1 cellular context compared by ENCODE assay signal in the genomic region with DNA sequence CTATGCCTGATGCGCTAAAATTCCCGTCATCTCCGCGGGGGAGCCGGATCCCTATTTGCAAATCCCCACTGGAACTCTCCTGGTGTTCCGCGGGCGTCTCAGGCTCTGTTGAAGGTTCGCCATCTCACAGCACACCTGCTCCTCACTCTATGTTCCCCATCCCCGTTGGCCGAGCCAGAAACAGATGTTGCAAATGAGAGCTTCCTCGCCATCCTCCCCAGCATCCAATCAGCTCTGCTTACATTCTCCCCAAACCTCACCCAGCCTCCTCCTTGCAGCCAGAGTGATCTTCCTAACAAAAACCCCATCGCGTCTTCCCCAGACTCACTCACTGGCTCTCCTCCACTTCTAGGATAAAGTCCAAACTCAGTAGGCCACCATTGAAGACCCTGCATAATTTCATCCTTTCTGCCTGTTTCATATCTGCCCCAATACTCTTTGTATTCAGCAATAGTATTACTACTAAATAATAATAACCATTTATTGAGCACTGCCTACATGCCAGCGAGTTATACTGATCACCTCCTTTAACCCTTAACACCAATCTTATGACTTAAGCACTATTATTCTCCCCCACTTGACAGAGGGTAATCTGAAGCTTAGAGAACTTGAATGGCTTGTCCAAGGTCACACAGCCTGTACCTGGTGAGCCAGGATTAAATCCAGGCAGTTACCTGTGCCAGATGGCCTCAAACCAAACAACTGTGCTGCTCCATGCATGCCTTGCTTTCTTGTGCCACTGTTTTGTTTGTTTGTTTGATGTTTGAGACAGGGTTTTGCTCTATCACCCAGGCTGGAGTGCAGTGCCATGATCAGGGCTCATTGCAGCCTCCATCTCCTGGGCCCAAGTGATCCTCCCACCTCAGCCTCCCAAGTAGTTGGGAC.
TF ChIP-seq lines count a peak whose summit lies in the region.

No MANE protein-coding gene starts in this region.

TF ChIP-seq in HepG2, 621 proteins besides CTCF, POLR2A, EP300 and RAD21:
- TF ChIP-seq RFX1 (IDR thresholded peaks at IDR 0.05) (no peak), ZNF770 (CRISPR knock-in tag; IDR thresholded peaks at IDR 0.05) (peak; percentile 75), GATAD2A (CRISPR knock-in tag; IDR thresholded peaks at IDR 0.05) (no peak), ZNF207 (IDR thresholded peaks at IDR 0.05; ENCODE audit: borderline replicate concordance) (no peak)
- TF ChIP-seq, protein P1, sequence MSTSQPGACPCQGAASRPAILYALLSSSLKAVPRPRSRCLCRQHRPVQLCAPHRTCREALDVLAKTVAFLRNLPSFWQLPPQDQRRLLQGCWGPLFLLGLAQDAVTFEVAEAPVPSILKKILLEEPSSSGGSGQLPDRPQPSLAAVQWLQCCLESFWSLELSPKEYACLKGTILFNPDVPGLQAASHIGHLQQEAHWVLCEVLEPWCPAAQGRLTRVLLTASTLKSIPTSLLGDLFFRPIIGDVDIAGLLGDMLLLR (CRISPR knock-in tag; IDR thresholded peaks at IDR 0.05), result no peak
